8 cellular contexts compared by ENCODE assay signal in the genomic region with DNA sequence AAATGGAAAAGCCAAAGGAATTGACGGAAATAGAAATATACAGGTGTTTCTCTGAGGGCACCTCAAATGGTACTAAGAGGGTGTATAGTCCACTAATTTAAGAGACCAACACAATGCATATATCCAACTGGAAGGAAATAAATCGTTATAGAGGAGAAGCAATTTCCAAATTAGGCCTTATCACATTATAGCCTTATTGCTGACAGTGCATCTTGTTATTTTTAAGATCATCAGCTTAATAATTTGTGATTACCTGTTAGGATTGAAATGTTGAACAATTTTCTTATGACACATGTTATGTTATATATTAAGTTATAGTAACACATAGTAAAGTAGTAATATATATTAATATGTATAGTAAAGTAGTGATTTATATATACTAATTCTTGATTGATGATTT.
"Had no signal": no experiment of that assay in that cellular context is flagged by ENCODE, and none has a peak within 500 bp of the region (broad histone marks: within the 10 kb centered on the region; RNA-seq: fewer than 3 reads in every experiment).

No MANE protein-coding gene starts in this region.

- DNase-seq: GM23248, GOT3, H7, HFFc6, KG1 had no signal

- ATAC-seq: HCT116 had no signal

- H3K36me3 ChIP-seq: HAP-1 had no signal

- H3K27ac ChIP-seq: GM23248, HL-60 had no signal

- H3K4me1 ChIP-seq: HAP-1 had no signal

- H2AFZ ChIP-seq: GM23248 had no signal

- H3K9me3 ChIP-seq: HAP-1 had no signal

- H3K9ac ChIP-seq: GM23248 had no signal

- H3K4me3 ChIP-seq: GM23248, HAP-1 had no signal
